1 cellular context compared by ENCODE assay signal in the genomic region with DNA sequence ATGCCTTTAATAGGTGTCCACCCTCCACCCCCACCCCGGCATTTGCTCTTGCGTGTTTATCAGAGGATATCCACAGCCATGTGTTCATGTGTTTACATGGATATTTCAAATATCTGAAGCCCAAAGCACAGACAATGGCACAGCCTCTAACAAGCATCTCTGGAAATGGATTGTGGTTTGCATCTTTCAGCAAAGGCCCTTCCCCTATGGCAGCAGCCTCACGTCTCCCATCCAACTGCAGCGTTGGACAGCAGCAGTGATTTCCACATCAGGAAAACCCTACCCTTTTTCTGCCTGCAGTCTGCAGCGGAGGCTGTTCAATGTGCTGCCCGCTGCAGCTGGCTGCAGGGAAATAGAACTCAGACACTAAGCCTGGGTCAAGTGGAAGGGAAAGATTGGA.
TF ChIP-seq lines count a peak whose summit lies in the region.

No MANE protein-coding gene starts in this region.

TF ChIP-seq in GM23338, 12 proteins besides CTCF, POLR2A, EP300 and RAD21 (continued from another document):
- TF ChIP-seq, protein P1, sequence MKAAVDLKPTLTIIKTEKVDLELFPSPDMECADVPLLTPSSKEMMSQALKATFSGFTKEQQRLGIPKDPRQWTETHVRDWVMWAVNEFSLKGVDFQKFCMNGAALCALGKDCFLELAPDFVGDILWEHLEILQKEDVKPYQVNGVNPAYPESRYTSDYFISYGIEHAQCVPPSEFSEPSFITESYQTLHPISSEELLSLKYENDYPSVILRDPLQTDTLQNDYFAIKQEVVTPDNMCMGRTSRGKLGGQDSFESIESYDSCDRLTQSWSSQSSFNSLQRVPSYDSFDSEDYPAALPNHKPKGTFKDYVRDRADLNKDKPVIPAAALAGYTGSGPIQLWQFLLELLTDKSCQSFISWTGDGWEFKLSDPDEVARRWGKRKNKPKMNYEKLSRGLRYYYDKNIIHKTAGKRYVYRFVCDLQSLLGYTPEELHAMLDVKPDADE (IDR thresholded peaks at IDR 0.05), result no peak
- no peak for TF ChIP-seq REST (IDR thresholded peaks at IDR 0.05; ENCODE audit: unreplicated experiment)
TF ChIP-seq in GM23338: peak in this region for 0.
